In genomic region chr1:14765773-14766172, GRCh38 we compare ENCODE assay signal across 25 cellular contexts.
DNase-seq lines count a peak whose midpoint lies in the region; ATAC-seq, FAIRE-seq and TF ChIP-seq lines count a peak whose summit lies in the region.
"Had no signal": no experiment of that assay in that cellular context is flagged by ENCODE, and none has a peak within 500 bp of the region (broad histone marks: within the 10 kb centered on the region; RNA-seq: fewer than 3 reads in every experiment).

No MANE protein-coding gene starts in this region.

- H3K36me3 ChIP-seq in keratinocyte (ENCODE audit: control insufficient read depth in 2 of 2, extremely low read depth in 1 of 2, insufficient read depth in 2 of 2, low read length in 2 of 2): no peaks in the 10 kb centered on the region
- H3K36me3 ChIP-seq in body of pancreas (replicated peaks in 1 of 2; ENCODE audit: insufficient read depth in 1 of 2, low read depth in 2 of 2): no peaks in the 10 kb centered on the region
- H3K36me3 ChIP-seq: left lung had no signal

- H3K9me3 ChIP-seq in keratinocyte (ENCODE audit: control insufficient read depth, low read depth, low read length) (no peaks in the 10 kb centered on the region), body of pancreas (no peaks in the 10 kb centered on the region)
- H3K9me3 ChIP-seq: left lung, mucosa of descending colon, psoas muscle, testis had no signal

- H3K4me1 ChIP-seq in keratinocyte (ENCODE audit: control insufficient read depth, extremely low read depth, insufficient read depth, low read length) (peaks cover 8% of the 10 kb centered on the region), body of pancreas (peaks cover 28% of the 10 kb centered on the region)
- H3K4me1 ChIP-seq: left lung, psoas muscle, testis had no signal

- TF ChIP-seq CTCF in keratinocyte (optimal IDR thresholded peaks at IDR 0.05 in 1 of 3, IDR thresholded peaks at IDR 0.05 in 1 of 3, conservative IDR thresholded peaks at IDR 0.05 in 1 of 3; ENCODE audit: extremely low read depth in 1 of 3, insufficient read depth in 2 of 3, low read length in 3 of 3) (peak in 1 of 3 experiments; percentile 7), body of pancreas (IDR thresholded peaks at IDR 0.05) (no peak)

- H3K79me2 ChIP-seq in keratinocyte (ENCODE audit: control insufficient read depth, insufficient read depth, low read length): no peaks in the 10 kb centered on the region

- H3K9ac ChIP-seq in keratinocyte (ENCODE audit: control insufficient read depth, extremely low read depth, insufficient read depth, low read length): peak overlapping the region; percentile 26

- no peak overlapping the region for H2AFZ ChIP-seq in keratinocyte (ENCODE audit: control insufficient read depth, low read length)
- H2AFZ ChIP-seq: GM23338 had no signal

- H3K27me3 Mint-ChIP-seq in naive thymus-derived CD8-positive, alpha-beta T cell: peaks cover 3 to 29% (median 21%) of the 10 kb centered on the region in 5 donors

- H3K9me1 ChIP-seq in keratinocyte (ENCODE audit: control insufficient read depth, extremely low read depth, insufficient read depth, low read length): no peaks in the 10 kb centered on the region

- H3K4me3 ChIP-seq in keratinocyte (ENCODE audit: control insufficient read depth in 2 of 3, extremely low read depth in 1 of 3, insufficient read depth in 2 of 3, low read depth in 1 of 3, low read length in 3 of 3): no peak overlapping the region
- no peak overlapping the region for H3K4me3 ChIP-seq in body of pancreas
- H3K4me3 ChIP-seq: coronary artery, GM23338, left lung, mucosa of descending colon, psoas muscle, testis had no signal

- peaks cover 0 to 3% (median 0%) of the 10 kb centered on the region in 9 donors for H3K9me3 Mint-ChIP-seq in naive thymus-derived CD8-positive, alpha-beta T cell
- H3K9me3 Mint-ChIP-seq: activated CD4-positive, alpha-beta memory T cell treated with anti-CD3 and anti-CD28 coated beads for 36 hours had no signal

- peak overlapping the region; percentile 3 for H3K27ac ChIP-seq in keratinocyte (ENCODE audit: control insufficient read depth, insufficient read depth, low read length)
- H3K27ac ChIP-seq in body of pancreas: no peak overlapping the region
- H3K27ac ChIP-seq: coronary artery, left lung, psoas muscle, testis had no signal

- H4K20me1 ChIP-seq in keratinocyte (ENCODE audit: control insufficient read depth, extremely low read depth, insufficient read depth, low read length): no peaks in the 10 kb centered on the region

- FAIRE-seq in keratinocyte (lab: Jason Lieb, UNC): peak; percentile 83
- FAIRE-seq: GM12892, small intestine had no signal

- intact Hi-C loops in body of pancreas (cut with DNase I): no loop called here

- POLR2A ChIA-PET in naive thymus-derived CD8-positive, alpha-beta T cell (lab: Charles Lee): interaction anchor here (0.6 kb wide), 1 partner anchor 110 kb away, joined by 3 read pairs; no protein-coding TSS in a partner anchor

- peak overlapping the region; percentile 34 for H3K4me2 ChIP-seq in keratinocyte (ENCODE audit: control insufficient read depth, extremely low read depth, insufficient read depth, low read depth, low read length)
- H3K4me2 ChIP-seq: GM23338 had no signal

- H3K4me1 Mint-ChIP-seq in naive thymus-derived CD8-positive, alpha-beta T cell: no peaks in the 10 kb centered on the region
- H3K4me1 Mint-ChIP-seq: stimulated activated memory B cell treated with anti-CD40 and anti-IgM and Interleukin-4, amounts not matched to agents 10 μg/mL and 1 μg/mL and 100 μg/mL, for 72 hours had no signal

- H3K27ac Mint-ChIP-seq in naive thymus-derived CD8-positive, alpha-beta T cell: no peak overlapping the region
- H3K27ac Mint-ChIP-seq: activated CD4-positive, alpha-beta memory T cell treated with anti-CD3 and anti-CD28 coated beads for 36 hours; GM23338; stimulated activated memory B cell treated with anti-CD40 and anti-IgM and Interleukin-4, amounts not matched to agents 10 μg/mL and 1 μg/mL and 100 μg/mL, for 72 hours had no signal

- peaks cover 0 to 3% (median 0%) of the 10 kb centered on the region in 3 donors for H3K36me3 Mint-ChIP-seq in naive thymus-derived CD8-positive, alpha-beta T cell
- H3K36me3 Mint-ChIP-seq: activated CD4-positive, alpha-beta memory T cell treated with anti-CD3 and anti-CD28 coated beads for 36 hours; stimulated activated memory B cell treated with anti-CD40 and anti-IgM and Interleukin-4, amounts not matched to agents 10 μg/mL and 1 μg/mL and 100 μg/mL, for 72 hours had no signal

- 86 to 88% methylated on average over 8 of the region's 8 CpGs for WGBS in body of pancreas, 2 donors

- no peak for TF ChIP-seq POLR2A in body of pancreas (IDR thresholded peaks at IDR 0.05)

- H3K27me3 ChIP-seq in keratinocyte (ENCODE audit: control insufficient read depth, extremely low read depth, insufficient read depth, low read length) (no peaks in the 10 kb centered on the region), body of pancreas (no peaks in the 10 kb centered on the region)
- H3K27me3 ChIP-seq: left lung, testis had no signal

- no peak for ATAC-seq in GM19328 (IDR thresholded peaks at IDR 0.05; ENCODE audit: unreplicated experiment)
- no peak for ATAC-seq in naive thymus-derived CD8-positive, alpha-beta T cell
- ATAC-seq in body of pancreas: no peak
- ATAC-seq: left lung; mucosa of descending colon; psoas muscle; Right ventricle myocardium inferior; stimulated activated memory B cell treated with anti-CD40 and anti-IgM and Interleukin-4, amounts not matched to agents 10 μg/mL and 1 μg/mL and 100 μg/mL, for 72 hours had no signal

- DNase-seq in M059J (ENCODE audit: low read depth): peak; percentile 66
- peak; percentile 71 for DNase-seq in SW480 (ENCODE audit: low spot score)
- peak; percentile 89 for DNase-seq in keratinocyte (ENCODE audit: low read depth, low spot score)
- DNase-seq in NOMO-1 treated with dmso at 0.1 percent for 144 hours (lab: John Stamatoyannopoulos, UW; ENCODE audit: unreplicated experiment): no peak
- DNase-seq in naive thymus-derived CD8-positive, alpha-beta T cell: no peak
- DNase-seq in body of pancreas: no peak
- DNase-seq: activated CD4-positive, alpha-beta memory T cell treated with anti-CD3 and anti-CD28 coated beads for 36 hours; activated effector memory CD4-positive, alpha-beta T cell treated with Interleukin-2 at 50 U/mL for 16 hours; DND-41; IMR-90; left lung; MM.1S; mucosa of descending colon; NCI-H1436; NCI-H526; psoas muscle; small intestine; T1000; testis had no signal

- no peak overlapping the region for H3K4me3 Mint-ChIP-seq in naive thymus-derived CD8-positive, alpha-beta T cell
- H3K4me3 Mint-ChIP-seq: activated CD4-positive, alpha-beta memory T cell treated with anti-CD3 and anti-CD28 coated beads for 36 hours; GM23338; stimulated activated memory B cell treated with anti-CD40 and anti-IgM and Interleukin-4, amounts not matched to agents 10 μg/mL and 1 μg/mL and 100 μg/mL, for 72 hours had no signal

- dilution Hi-C loops in keratinocyte (cut with MboI; ENCODE audit: extremely low pct_ligation_motif_present, low sequenced_read_pairs): no loop called here

Comparison
In these comparisons a context has a peak if more than half of its experiments do, and no peak if none do; other contexts are left out.
1. DNase-seq: peak in M059J (single experiment), SW480 (single experiment) and keratinocyte (single experiment); none in NOMO-1 treated with dmso at 0.1 percent for 144 hours (single experiment), naive thymus-derived CD8-positive, alpha-beta T cell (0 of 10) and body of pancreas (0 of 4).